Comparison of ENCODE assay signal across 1 cellular context in genomic region chr3:143140550-143140949, GRCh38.
TF ChIP-seq lines count a peak whose summit lies in the region.

No MANE protein-coding gene starts in this region.

TF ChIP-seq in HepG2, 621 proteins besides CTCF, POLR2A, EP300 and RAD21 (continued from another document):
- TF ChIP-seq BRF2 (CRISPR knock-in tag; IDR thresholded peaks at IDR 0.05) (no peak), MIER3 (CRISPR knock-in tag; IDR thresholded peaks at IDR 0.05; ENCODE audit: borderline replicate concordance) (no peak), NFKB2 (CRISPR knock-in tag; IDR thresholded peaks at IDR 0.05; ENCODE audit: borderline replicate concordance) (no peak)
